Comparison of ENCODE assay signal across 8 cellular contexts in genomic region chr1:226569879-226570547, GRCh38. TPM values are rescaled to one million over a fixed set of nuclear protein-coding genes. Genes with fewer than 3 reads are reported as not detected.
DNase-seq lines count a peak whose midpoint lies in the region; ATAC-seq and TF ChIP-seq lines count a peak whose summit lies in the region.

No MANE protein-coding gene starts in this region.

- no peak overlapping the region for H3K4me3 ChIP-seq in mesendoderm (ENCODE audit: low read length)

- H3K79me2 ChIP-seq in H9 (ENCODE audit: insufficient read depth, low read length) (no peaks in the 10 kb centered on the region), mesendoderm (ENCODE audit: control insufficient read depth, insufficient read depth, low read length) (no peaks in the 10 kb centered on the region)

- POLR2A ChIA-PET in WTC11 (lab: Charles Lee): interaction anchor here (1.1 kb wide), 1 partner anchor 22 kb away, joined by 8 read pairs; the partner anchor contains the start of gene STUM

- H2BK120ac ChIP-seq in H9 (ENCODE audit: low read depth, low read length, poor library complexity, severe bottlenecking) (no peak overlapping the region), mesendoderm (ENCODE audit: low read depth, low read length) (no peak overlapping the region)

- no peaks in the 10 kb centered on the region for H3K23me2 ChIP-seq in H9 (ENCODE audit: insufficient read length, low read depth, low read length, poor library complexity, severe bottlenecking)

- H2AK5ac ChIP-seq in H9 (ENCODE audit: insufficient read length, low read length) (no peak overlapping the region), mesendoderm (ENCODE audit: low read length) (no peak overlapping the region)

- H3K18ac ChIP-seq in H9 (ENCODE audit: insufficient read length, low read depth, low read length): no peak overlapping the region
- H3K18ac ChIP-seq in mesendoderm (ENCODE audit: low read length): no peak overlapping the region

- H3K27ac Mint-ChIP-seq in H9 (no peak overlapping the region; a peak in 1 of 7 replicates), WTC11 (no peak overlapping the region)

- H3K4me3 Mint-ChIP-seq in H9: no peak overlapping the region
- no peak overlapping the region for H3K4me3 Mint-ChIP-seq in WTC11

- H4K8ac ChIP-seq in H9 (replicated peaks; ENCODE audit: insufficient read length, low read depth, low read length) (no peak overlapping the region), mesendoderm (ENCODE audit: low read depth, low read length) (no peak overlapping the region)

- H3K36me3 Mint-ChIP-seq in H9 (ENCODE audit: insufficient read depth in 1 of 3, low read depth in 3 of 3) (no peaks in the 10 kb centered on the region), WTC11 (no peaks in the 10 kb centered on the region)

- H3T11ph ChIP-seq in H9 (ENCODE audit: low read length): no peak overlapping the region

- H3K9me3 ChIP-seq in H9 (ENCODE audit: control insufficient read depth, low read depth, low read length): no peaks in the 10 kb centered on the region

- DNase-seq in DMS114 treated with DMSO at 0.1 percent for 48 hours (lab: John Stamatoyannopoulos, UW; ENCODE audit: unreplicated experiment) (peak; percentile 32), H9 (peak; percentile 90), WTC11 (ENCODE audit: low spot score) (peak; percentile 77), mesendoderm (peak; percentile 90), cerebellar nuclear complex (lab: John Stamatoyannopoulos, UW) (no peak), SKM-1 (lab: John Stamatoyannopoulos, UW; ENCODE audit: unreplicated experiment) (no peak)

- H3K9me3 Mint-ChIP-seq in H9 (no peaks in the 10 kb centered on the region), WTC11 (no peaks in the 10 kb centered on the region)

- no peak overlapping the region for H3K14ac ChIP-seq in H9 (ENCODE audit: insufficient read depth, low read length)

- no peak overlapping the region for H2BK20ac ChIP-seq in H9 (ENCODE audit: low read depth, low read length, poor library complexity, severe bottlenecking)

- peaks cover 12 to 23% of the 10 kb centered on the region in 2 experiments for H3K4me1 Mint-ChIP-seq in H9
- H3K4me1 Mint-ChIP-seq in WTC11: peaks cover 13% of the 10 kb centered on the region

- H2BK12ac ChIP-seq in H9 (ENCODE audit: insufficient read length, low read depth, low read length): no peak overlapping the region

- no peak overlapping the region for H3K4ac ChIP-seq in H9 (ENCODE audit: low read depth, low read length)
- H3K4ac ChIP-seq in mesendoderm (ENCODE audit: low read depth, low read length): no peak overlapping the region

- H3K56ac ChIP-seq in H9 (ENCODE audit: insufficient read length, low read depth, low read length): no peak overlapping the region
- H3K56ac ChIP-seq in mesendoderm (ENCODE audit: low read length): peak overlapping the region; percentile 34

- TF ChIP-seq CTCF in H9 (conservative IDR thresholded peaks at IDR 0.05) (peak; percentile 73), WTC11 (IDR thresholded peaks at IDR 0.05) (no peak)

- H4K91ac ChIP-seq in H9 (ENCODE audit: insufficient read length, low read depth, low read length): no peak overlapping the region

- CTCF ChIA-PET in WTC11 (lab: Charles Lee): interaction anchor here (0.6 to 4.4 kb wide), 49 partner anchors 9 to 369 kb away, joined by 3 to 98 read pairs (median 4); partner anchors contain the start of genes LIN9, PARP1 and STUM

- no peaks in the 10 kb centered on the region for H3K4me1 ChIP-seq in H9 (ENCODE audit: insufficient read depth, low read length)
- no peaks in the 10 kb centered on the region for H3K4me1 ChIP-seq in mesendoderm (ENCODE audit: control insufficient read depth, low read depth, low read length)

- H3K9ac ChIP-seq in H9 (ENCODE audit: extremely low read depth, insufficient read length, low read length): no peak overlapping the region
- no peak overlapping the region for H3K9ac ChIP-seq in mesendoderm (ENCODE audit: low read length)

- no CpG with 5 or more reads among the region's 4 CpGs for WGBS in H9 (ENCODE audit: extremely low coverage, insufficient read length, low lambda C conversion rate)
- WGBS in mesendoderm (ENCODE audit: extremely low coverage, insufficient coverage, low lambda C conversion rate): no CpG with 5 or more reads among the region's 4 CpGs

- no peaks in the 10 kb centered on the region for H3K27me3 ChIP-seq in H9 (ENCODE audit: insufficient read depth, low read length)
- H3K27me3 ChIP-seq in mesendoderm (ENCODE audit: insufficient read depth, low read length, poor library complexity): no peaks in the 10 kb centered on the region

- H4K5ac ChIP-seq in H9 (ENCODE audit: insufficient read length, low read depth, low read length): no peak overlapping the region
- no peak overlapping the region for H4K5ac ChIP-seq in mesendoderm (ENCODE audit: low read length)

- no peaks in the 10 kb centered on the region for H3K79me1 ChIP-seq in H9 (ENCODE audit: insufficient read depth, low read depth, low read length, poor library complexity, severe bottlenecking)
- no peaks in the 10 kb centered on the region for H3K79me1 ChIP-seq in mesendoderm (ENCODE audit: low read length)

- no peak overlapping the region for H3K27ac ChIP-seq in H9 (ENCODE audit: insufficient read length, low read depth, low read length)
- H3K27ac ChIP-seq in mesendoderm (ENCODE audit: low read depth, low read length): no peak overlapping the region

- H3K36me3 ChIP-seq in mesendoderm (ENCODE audit: control insufficient read depth, insufficient read depth, low read length): no peaks in the 10 kb centered on the region

- no peak overlapping the region for H3K4me2 ChIP-seq in H9 (ENCODE audit: insufficient read depth, insufficient read length, low read length)
- no peak overlapping the region for H3K4me2 ChIP-seq in mesendoderm (ENCODE audit: low read length)

- H4K20me1 ChIP-seq in H9 (ENCODE audit: control insufficient read depth, insufficient read depth, insufficient read length): no peaks in the 10 kb centered on the region

- ATAC-seq in WTC11 (peak; percentile 94), HG03045 (IDR thresholded peaks at IDR 0.05; ENCODE audit: unreplicated experiment) (no peak), GM21619 (IDR thresholded peaks at IDR 0.05; ENCODE audit: unreplicated experiment) (no peak)

- H2BK15ac ChIP-seq in H9 (ENCODE audit: low read depth, low read length): no peak overlapping the region
- H2BK15ac ChIP-seq in mesendoderm (replicated peaks; ENCODE audit: low read depth): no peak overlapping the region

- no peak overlapping the region for H3K23ac ChIP-seq in H9 (ENCODE audit: insufficient read length, low read depth, low read length)
- H3K23ac ChIP-seq in mesendoderm (ENCODE audit: low read length): no peak overlapping the region

- H2BK5ac ChIP-seq in H9 (ENCODE audit: insufficient read length, low read length) (no peak overlapping the region), mesendoderm (ENCODE audit: low read length) (no peak overlapping the region)

- no peak overlapping the region for H2AFZ ChIP-seq in H9 (ENCODE audit: low read length)

- H3K27me3 Mint-ChIP-seq in H9 (ENCODE audit: low read depth) (peaks cover 4% of the 10 kb centered on the region), WTC11 (ENCODE audit: low read depth) (no peaks in the 10 kb centered on the region; the same call in 1 of the 2 replicates)

TF ChIP-seq in WTC11, 78 proteins besides CTCF, POLR2A, EP300 and RAD21 (continues in another document):
- TF ChIP-seq PRDM15 (CRISPR knock-in tag; IDR thresholded peaks at IDR 0.05): no peak
- no peak for TF ChIP-seq MLX (CRISPR knock-in tag; IDR thresholded peaks at IDR 0.05)

RNA-seq across cellular contexts. Expression of gene STUM, which starts 21.4 kb away (rescaled TPM):
- total RNA-seq in H9 (2021): 0.09 and 0.11 TPM in 2 replicates
- 1.1 to 2.5 TPM (median 1.3 TPM) in 3 replicates for total RNA-seq in WTC11 (2021)
- 0.25 TPM for polyA plus RNA-seq in mesendoderm (2013, experiment 1 of 2)
- 0.22 TPM for polyA plus RNA-seq in mesendoderm (2013, experiment 2 of 2)

Comparison
In these comparisons a context has a peak if more than half of its experiments do, and no peak if none do; other contexts are left out.
1. DNase-seq: peak in DMS114 treated with DMSO at 0.1 percent for 48 hours (single experiment), H9 (single experiment), WTC11 (single experiment) and mesendoderm (single experiment); none in cerebellar nuclear complex (0 of 2) and SKM-1 (single experiment).